Comparison of ENCODE assay signal across 27 cellular contexts in genomic region chr1:63203641-63204040, GRCh38.
DNase-seq lines count a peak whose midpoint lies in the region; TF ChIP-seq lines count a peak whose summit lies in the region.
"Had no signal": no experiment of that assay in that cellular context is flagged by ENCODE, and none has a peak within 500 bp of the region (broad histone marks: within the 10 kb centered on the region; RNA-seq: fewer than 3 reads in every experiment).

No MANE protein-coding gene starts in this region.

- no peaks in the 10 kb centered on the region for H3K4me1 ChIP-seq in osteoblast (ENCODE audit: insufficient read depth, low read length)
- H3K4me1 ChIP-seq: A549; BE2C; BLaER1; BLaER1 treated with 17β-estradiol and CSF1 and Interleukin-3, amounts not matched to agents 10 nM and 100 nM; Caco-2 had no signal

- no peaks in the 10 kb centered on the region for H4K20me1 ChIP-seq in osteoblast (ENCODE audit: insufficient read depth, low read length)
- H4K20me1 ChIP-seq: BLaER1; BLaER1 treated with 17β-estradiol and CSF1 and Interleukin-3, amounts not matched to agents 10 nM and 100 nM had no signal

- no peaks in the 10 kb centered on the region for H3K9me3 ChIP-seq in osteoblast (ENCODE audit: low read depth, low read length)
- H3K9me3 ChIP-seq: A549; BE2C; BLaER1; BLaER1 treated with 17β-estradiol and CSF1 and Interleukin-3, amounts not matched to agents 10 nM and 100 nM; Caco-2 had no signal

- no peak overlapping the region for H2AFZ ChIP-seq in osteoblast (ENCODE audit: low read length)

- H3K27me3 ChIP-seq in osteoblast (ENCODE audit: insufficient read depth, low read length): peaks cover 3% of the 10 kb centered on the region
- H3K27me3 ChIP-seq: BE2C; BLaER1; BLaER1 treated with 17β-estradiol and CSF1 and Interleukin-3, amounts not matched to agents 10 nM and 100 nM had no signal

- H3K79me2 ChIP-seq in osteoblast (ENCODE audit: insufficient read depth, low read length): no peaks in the 10 kb centered on the region

- DNase-seq in osteoblast (ENCODE audit: insufficient read length, low spot score, missing footprints) (peak; percentile 65), NCI-H2196 (lab: John Stamatoyannopoulos, UW; ENCODE audit: unreplicated experiment) (no peak)
- DNase-seq: 8988T; ACHN; AML-193; BE2C; C1 segment of cervical spinal cord; Caco-2; Calu3; CD4-positive, alpha-beta memory T cell; CD4-positive, alpha-beta T cell; CD4-positive, CD25-positive, alpha-beta regulatory T cell; CD8-positive, alpha-beta memory T cell; CD8-positive, alpha-beta T cell; COR-L47; DMS 273 treated with DMSO at 0.1 percent for 48 hours; DMS153; DMS53; DMS79; DMS79 treated with DMSO at 0.1 percent for 48 hours; DND-41; EL had no signal

- no peaks in the 10 kb centered on the region for H3K36me3 ChIP-seq in osteoblast (ENCODE audit: insufficient read depth, low read length)
- H3K36me3 ChIP-seq: BE2C; BLaER1; BLaER1 treated with 17β-estradiol and CSF1 and Interleukin-3, amounts not matched to agents 10 nM and 100 nM had no signal

- no peak for TF ChIP-seq CTCF in osteoblast (IDR thresholded peaks at IDR 0.05; ENCODE audit: extremely low read depth, low read depth, low read length)

- no peak overlapping the region for H3K4me2 ChIP-seq in osteoblast (ENCODE audit: insufficient read depth, low read length)
- H3K4me2 ChIP-seq: A549; BLaER1; BLaER1 treated with 17β-estradiol and CSF1 and Interleukin-3, amounts not matched to agents 10 nM and 100 nM had no signal

- no peak overlapping the region for H3K27ac ChIP-seq in osteoblast (ENCODE audit: low read depth, low read length)
- H3K27ac ChIP-seq: 22Rv1; A549; BLaER1; BLaER1 treated with 17β-estradiol and CSF1 and Interleukin-3, amounts not matched to agents 10 nM and 100 nM; C4-2B had no signal

- H3K4me3 ChIP-seq in osteoblast (ENCODE audit: insufficient read depth, low read length): no peak overlapping the region
- H3K4me3 ChIP-seq: A549; BLaER1; BLaER1 treated with 17β-estradiol and CSF1 and Interleukin-3, amounts not matched to agents 10 nM and 100 nM had no signal
